26 cellular contexts compared by ENCODE assay signal in the genomic region with DNA sequence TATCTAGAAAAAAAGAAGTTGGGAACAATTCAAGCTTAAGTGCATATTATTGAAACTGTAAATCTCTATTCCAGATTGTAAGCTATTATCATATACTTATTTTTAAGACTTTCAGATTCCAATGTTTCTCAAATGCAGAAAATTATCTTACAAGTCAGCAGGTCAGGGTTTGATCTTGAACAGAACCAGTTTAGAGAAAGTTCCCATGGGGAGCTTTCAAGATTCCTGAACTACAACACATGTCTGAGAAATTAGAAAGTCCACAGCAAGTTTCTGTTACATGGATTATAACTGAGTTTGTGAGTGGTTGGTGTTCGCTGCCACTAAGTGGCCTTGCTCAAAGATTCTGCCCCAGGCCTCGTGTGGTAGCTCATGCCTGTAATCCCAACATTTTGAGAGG. TPM values are rescaled to one million over a fixed set of nuclear protein-coding genes. Genes with fewer than 3 reads are reported as not detected.
DNase-seq lines count a peak whose midpoint lies in the region; ATAC-seq, FAIRE-seq and TF ChIP-seq lines count a peak whose summit lies in the region.
"Had no signal": no experiment of that assay in that cellular context is flagged by ENCODE, and none has a peak within 500 bp of the region (broad histone marks: within the 10 kb centered on the region; RNA-seq: fewer than 3 reads in every experiment).

No MANE protein-coding gene starts in this region.

- TF ChIP-seq CTCF in right atrium auricular region (IDR thresholded peaks at IDR 0.05): no peak
- no peak for TF ChIP-seq CTCF in progenitor cell of endocrine pancreas (IDR thresholded peaks at IDR 0.05; ENCODE audit: unreplicated experiment)

- H3K4me1 ChIP-seq in right atrium auricular region: peaks cover 0 to 43% of the 10 kb centered on the region in 2 donors
- peaks cover 17% of the 10 kb centered on the region for H3K4me1 ChIP-seq in right cardiac atrium (ENCODE audit: control insufficient read depth, insufficient read depth, low read length)
- peaks cover 23% of the 10 kb centered on the region for H3K4me1 ChIP-seq in rectal smooth muscle tissue (ENCODE audit: control insufficient read depth, insufficient read depth, low read length)

- no peak overlapping the region for H3K4me3 ChIP-seq in right atrium auricular region
- no peak overlapping the region for H3K4me3 ChIP-seq in right cardiac atrium (ENCODE audit: low read length)
- H3K4me3 ChIP-seq in rectal smooth muscle tissue (ENCODE audit: low read length): no peak overlapping the region
- H3K4me3 ChIP-seq: prostate gland, SJSA1, smooth muscle cell had no signal

- no peak for DNase-seq in right atrium auricular region (ENCODE audit: low spot score)
- DNase-seq in right cardiac atrium: no peak
- no peak for DNase-seq in progenitor cell of endocrine pancreas (ENCODE audit: low spot score, unreplicated experiment)
- no peak for DNase-seq in foreskin melanocyte
- no peak for DNase-seq in activated CD4-positive, alpha-beta T cell treated with anti-CD3 and anti-CD28 coated beads for 1 hour
- DNase-seq in NCI-H748 treated with DMSO at 0.1 percent for 48 hours (lab: John Stamatoyannopoulos, UW): no peak
- DNase-seq: activated CD4-positive, alpha-beta memory T cell treated with anti-CD3 and anti-CD28 coated beads for 36 hours; activated effector memory CD4-positive, alpha-beta T cell treated with Interleukin-2 at 50 U/mL for 16 hours; activated naive CD8-positive, alpha-beta T cell treated with anti-CD3 and anti-CD28 coated beads, Interleukin-2, amount 10 ng/mL, durations not matched to agents 7 days and 5 days; CD4-positive, alpha-beta T cell; effector CD8-positive, alpha-beta T cell; NCI-H146; NCI-H510A; stimulated activated CD4-positive, alpha-beta T cell treated with anti-CD3 and anti-CD28 coated beads, Interleukin-2, amount 100 ng/mL, for 48 hours; stimulated activated naive CD4-positive, alpha-beta T cell; T-helper 17 cell had no signal

- 76% methylated on average over 2 of the region's 2 CpGs for WGBS in right cardiac atrium

- H3K36me3 ChIP-seq in right atrium auricular region (no peaks in the 10 kb centered on the region), rectal smooth muscle tissue (ENCODE audit: control insufficient read depth, insufficient read depth, low read length) (no peaks in the 10 kb centered on the region)
- H3K36me3 ChIP-seq: prostate gland, SJSA1 had no signal

- H3K36me3 Mint-ChIP-seq in progenitor cell of endocrine pancreas (ENCODE audit: insufficient read depth): no peaks in the 10 kb centered on the region
- H3K36me3 Mint-ChIP-seq: activated CD4-positive, alpha-beta memory T cell treated with anti-CD3 and anti-CD28 coated beads for 36 hours; activated naive CD8-positive, alpha-beta T cell treated with anti-CD3 and anti-CD28 coated beads, Interleukin-2, amount 10 ng/mL, durations not matched to agents 7 days and 5 days; type B pancreatic cell; WTC11 had no signal

- peak; percentile 39 for FAIRE-seq in endometrium (lab: Jason Lieb, UNC)
- FAIRE-seq: H1, RCC 7860 had no signal

- H3K27ac Mint-ChIP-seq in progenitor cell of endocrine pancreas: no peak overlapping the region
- H3K27ac Mint-ChIP-seq: activated CD4-positive, alpha-beta memory T cell treated with anti-CD3 and anti-CD28 coated beads for 36 hours; activated naive CD8-positive, alpha-beta T cell treated with anti-CD3 and anti-CD28 coated beads, Interleukin-2, amount 10 ng/mL, durations not matched to agents 7 days and 5 days; CD4-positive, alpha-beta T cell; T-helper 17 cell; type B pancreatic cell; WTC11 had no signal

- H3K4me3 Mint-ChIP-seq in progenitor cell of endocrine pancreas (ENCODE audit: low read depth): no peak overlapping the region
- H3K4me3 Mint-ChIP-seq: activated CD4-positive, alpha-beta memory T cell treated with anti-CD3 and anti-CD28 coated beads for 36 hours; activated naive CD8-positive, alpha-beta T cell treated with anti-CD3 and anti-CD28 coated beads, Interleukin-2, amount 10 ng/mL, durations not matched to agents 7 days and 5 days; CD4-positive, alpha-beta T cell; neural crest cell; T-helper 17 cell; type B pancreatic cell; WTC11 had no signal

- H3K4me1 Mint-ChIP-seq in progenitor cell of endocrine pancreas (ENCODE audit: low read depth): no peaks in the 10 kb centered on the region
- H3K4me1 Mint-ChIP-seq: activated naive CD8-positive, alpha-beta T cell treated with anti-CD3 and anti-CD28 coated beads, Interleukin-2, amount 10 ng/mL, durations not matched to agents 7 days and 5 days; neural crest cell; WTC11 had no signal

- H3K27ac ChIP-seq in right atrium auricular region (peak overlapping the region; percentile 18 to 49), right cardiac atrium (ENCODE audit: low read length) (no peak overlapping the region), rectal smooth muscle tissue (ENCODE audit: low read depth, low read length) (peak overlapping the region; percentile 38)
- H3K27ac ChIP-seq: SJSA1 had no signal

- H3K9ac ChIP-seq in rectal smooth muscle tissue (ENCODE audit: low read length): no peak overlapping the region

- intact Hi-C loops in right cardiac atrium (cut with DNase I): no loop called here

- H3K9me3 ChIP-seq in right atrium auricular region (no peaks in the 10 kb centered on the region), right cardiac atrium (ENCODE audit: control insufficient read depth, low read length) (no peaks in the 10 kb centered on the region)
- H3K9me3 ChIP-seq: prostate gland, SJSA1 had no signal

- peaks cover 35% of the 10 kb centered on the region for H3K27me3 Mint-ChIP-seq in progenitor cell of endocrine pancreas
- H3K27me3 Mint-ChIP-seq: activated CD4-positive, alpha-beta memory T cell treated with anti-CD3 and anti-CD28 coated beads for 36 hours; CD4-positive, alpha-beta T cell; type B pancreatic cell had no signal

- H3K27me3 ChIP-seq in right atrium auricular region: no peaks in the 10 kb centered on the region
- H3K27me3 ChIP-seq in right cardiac atrium (ENCODE audit: control insufficient read depth, insufficient read depth): no peaks in the 10 kb centered on the region
- no peaks in the 10 kb centered on the region for H3K27me3 ChIP-seq in rectal smooth muscle tissue (ENCODE audit: control insufficient read depth, insufficient read depth, low read length)
- H3K27me3 ChIP-seq: SJSA1 had no signal

- no peak for ATAC-seq in right cardiac atrium
- ATAC-seq: WTC11 had no signal

- H3K9me3 Mint-ChIP-seq in progenitor cell of endocrine pancreas (ENCODE audit: low read depth): no peaks in the 10 kb centered on the region
- H3K9me3 Mint-ChIP-seq: activated CD4-positive, alpha-beta memory T cell treated with anti-CD3 and anti-CD28 coated beads for 36 hours; activated naive CD8-positive, alpha-beta T cell treated with anti-CD3 and anti-CD28 coated beads, Interleukin-2, amount 10 ng/mL, durations not matched to agents 7 days and 5 days; CD4-positive, alpha-beta T cell; neural crest cell; type B pancreatic cell; WTC11 had no signal

RNA-seq across cellular contexts. Expression of a gene that starts 31.6 kb away (rescaled TPM):
- total RNA-seq in right atrium auricular region: 10 to 100 TPM; 33.2 to 45.0 TPM
- total RNA-seq in right cardiac atrium: 10 to 100 TPM; 44.8 to 52.2 (median 49.0) TPM
- 14.9 TPM for polyA plus RNA-seq in right cardiac atrium
- total RNA-seq in progenitor cell of endocrine pancreas: 93.8 and 96.9 TPM in 2 replicates
